33 cellular contexts compared by ENCODE assay signal in the genomic region with DNA sequence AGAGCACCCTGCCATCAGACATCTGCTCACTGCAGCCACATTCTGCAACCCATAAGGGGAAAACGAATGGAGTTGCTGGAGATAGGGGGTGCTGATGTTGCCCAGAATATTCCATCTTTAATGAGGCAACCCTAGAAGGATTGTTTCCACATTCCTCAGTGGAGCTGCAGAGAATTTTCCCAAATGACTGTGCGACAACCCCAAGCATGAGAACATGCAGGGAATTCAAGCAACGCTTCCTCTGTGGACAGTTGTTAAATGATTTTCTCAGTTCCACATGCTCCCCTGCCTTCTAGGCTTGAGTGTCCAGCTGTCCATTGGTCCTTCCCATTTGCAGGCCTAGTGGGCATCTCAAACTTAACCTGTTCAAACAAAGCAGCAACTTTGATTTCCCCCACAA. TPM values are rescaled to one million over a fixed set of nuclear protein-coding genes. Genes with fewer than 3 reads are reported as not detected.
"Had no signal": no experiment of that assay in that cellular context is flagged by ENCODE, and none has a peak within 500 bp of the region (broad histone marks: within the 10 kb centered on the region; RNA-seq: fewer than 3 reads in every experiment).

No MANE protein-coding gene starts in this region.

- H3K9me3 Mint-ChIP-seq: natural killer cell; neural progenitor cell; stimulated activated memory B cell treated with anti-CD40 and anti-IgM and Interleukin-4, amounts not matched to agents 10 μg/mL and 1 μg/mL and 100 μg/mL, for 72 hours; stimulated activated naive CD8-positive, alpha-beta T cell treated with anti-CD3 and anti-CD28 coated beads, Interleukin-15, amount 100 ng/mL, for 72 hours; type B pancreatic cell had no signal

- ATAC-seq: mucosa of descending colon; natural killer cell; right cardiac atrium; sciatic nerve; stimulated activated memory B cell treated with anti-CD40 and anti-IgM and Interleukin-4, amounts not matched to agents 10 μg/mL and 1 μg/mL and 100 μg/mL, for 72 hours; stimulated activated naive CD8-positive, alpha-beta T cell treated with anti-CD3 and anti-CD28 coated beads, Interleukin-15, amount 100 ng/mL, for 72 hours had no signal

- H3K27ac Mint-ChIP-seq: natural killer cell; nephron progenitor cell; neural progenitor cell; progenitor cell of endocrine pancreas; stimulated activated memory B cell treated with anti-CD40 and anti-IgM and Interleukin-4, amounts not matched to agents 10 μg/mL and 1 μg/mL and 100 μg/mL, for 72 hours; stimulated activated naive CD8-positive, alpha-beta T cell treated with anti-CD3 and anti-CD28 coated beads, Interleukin-15, amount 100 ng/mL, for 72 hours; type B pancreatic cell had no signal

- DNase-seq: islet precursor cell; left ventricle myocardium inferior; mesendoderm; midbrain; mucosa of descending colon; natural killer cell; nephron progenitor cell; occipital lobe; retina; right cardiac atrium; small intestine; stimulated activated CD4-positive, alpha-beta T cell treated with anti-CD3 and anti-CD28 coated beads, Interleukin-1b, Interleukin-23, amount 100 ng/mL, for 48 hours; stimulated activated CD4-positive, alpha-beta T cell treated with anti-CD3 and anti-CD28 coated beads, Interleukin-2, amount 100 ng/mL, for 48 hours; stimulated activated CD4-positive, alpha-beta T cell treated with anti-CD3 and anti-CD28 coated beads, Interleukin-4, amount 100 ng/mL, for 4 hours; stimulated activated CD8-positive, alpha-beta memory T cell treated with anti-CD3 and anti-CD28 coated beads, Interleukin-4, amount 100 ng/mL, for 48 hours; stimulated activated naive CD4-positive, alpha-beta T cell treated with Interleukin-2 at 50 U/mL for 16 hours; stimulated activated naive CD8-positive, alpha-beta T cell treated with anti-CD3 and anti-CD28 coated beads, Interleukin-15, amount 100 ng/mL, for 72 hours; substantia nigra; uterus had no signal

- H3K4me3 ChIP-seq: hepatocyte, left ventricle myocardium inferior, lung, mucosa of descending colon, neural progenitor cell, tibial nerve, uterus had no signal

- H3K27me3 ChIP-seq: uterus had no signal

- H3K79me2 ChIP-seq: hepatocyte had no signal

- H2AFZ ChIP-seq: hepatocyte, neural progenitor cell had no signal

- H3K36me3 ChIP-seq: left ventricle myocardium inferior, neural progenitor cell, neutrophil, tibial nerve, uterus had no signal

- H3K4me3 Mint-ChIP-seq: natural killer cell; nephron progenitor cell; neural progenitor cell; stimulated activated memory B cell treated with anti-CD40 and anti-IgM and Interleukin-4, amounts not matched to agents 10 μg/mL and 1 μg/mL and 100 μg/mL, for 72 hours; stimulated activated naive CD8-positive, alpha-beta T cell treated with anti-CD3 and anti-CD28 coated beads, Interleukin-15, amount 100 ng/mL, for 72 hours; type B pancreatic cell had no signal

- H3K4me2 ChIP-seq: hepatocyte, neural progenitor cell had no signal

- H3K9me3 ChIP-seq: left ventricle myocardium inferior, mucosa of descending colon, neutrophil, tibial nerve, uterus had no signal

- H3K27ac ChIP-seq: hepatocyte, left ventricle myocardium inferior, neural progenitor cell, neutrophil, tibial nerve, uterus had no signal

- H3K36me3 Mint-ChIP-seq: natural killer cell; neural progenitor cell; stimulated activated memory B cell treated with anti-CD40 and anti-IgM and Interleukin-4, amounts not matched to agents 10 μg/mL and 1 μg/mL and 100 μg/mL, for 72 hours; type B pancreatic cell had no signal

- H3K4me1 Mint-ChIP-seq: natural killer cell had no signal

- H3K4me1 ChIP-seq: tibial nerve, uterus had no signal

RNA-seq across cellular contexts. Expression of a gene that starts 20.5 kb away (rescaled TPM):
- total RNA-seq: hepatocyte, kidney epithelial cell, left ventricle myocardium inferior, lung, mucosa of descending colon, myocyte, natural killer cell, occipital lobe, osteocyte, progenitor cell of endocrine pancreas, right cardiac atrium, sciatic nerve, ureter, uterus had no signal
- polyA plus RNA-seq: hepatocyte, lung, right cardiac atrium, small intestine had no signal

RNA-seq across cellular contexts. Expression of a gene that starts 21.3 kb away (rescaled TPM):
- total RNA-seq: kidney epithelial cell, left ventricle myocardium inferior, lung, mucosa of descending colon, myocyte, natural killer cell, osteocyte, right cardiac atrium, sciatic nerve, temporal lobe, tibial nerve, ureter had no signal

RNA-seq across cellular contexts. Expression of a gene that starts 58.5 kb away (rescaled TPM):
- total RNA-seq: left ventricle myocardium inferior, natural killer cell, progenitor cell of endocrine pancreas, sciatic nerve, ureter had no signal
